1 cellular context compared by ENCODE assay signal in the genomic region with DNA sequence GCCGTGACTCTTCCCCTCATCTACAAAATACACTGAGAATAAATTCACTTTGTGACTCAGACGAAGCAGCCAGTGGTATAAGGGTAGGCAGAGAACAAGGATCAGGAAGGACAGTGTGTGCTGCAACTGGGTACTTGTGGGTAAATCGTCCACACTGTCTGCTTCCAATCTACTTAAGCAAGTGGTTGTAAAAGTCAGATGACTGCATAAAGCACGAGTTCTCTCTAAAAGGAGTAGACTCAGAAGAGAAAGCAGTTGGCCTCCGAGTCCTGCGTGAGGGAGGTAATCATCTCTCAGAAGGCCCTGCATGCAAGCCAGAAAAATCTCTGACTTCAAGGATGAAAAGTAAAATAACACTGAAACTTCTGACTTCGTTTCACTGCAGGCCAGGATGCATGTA.
TF ChIP-seq lines count a peak whose summit lies in the region.

No MANE protein-coding gene starts in this region.

TF ChIP-seq in HEK293, 187 proteins besides CTCF, POLR2A, EP300 and RAD21 (continued from another document):
- TF ChIP-seq, protein P1, sequence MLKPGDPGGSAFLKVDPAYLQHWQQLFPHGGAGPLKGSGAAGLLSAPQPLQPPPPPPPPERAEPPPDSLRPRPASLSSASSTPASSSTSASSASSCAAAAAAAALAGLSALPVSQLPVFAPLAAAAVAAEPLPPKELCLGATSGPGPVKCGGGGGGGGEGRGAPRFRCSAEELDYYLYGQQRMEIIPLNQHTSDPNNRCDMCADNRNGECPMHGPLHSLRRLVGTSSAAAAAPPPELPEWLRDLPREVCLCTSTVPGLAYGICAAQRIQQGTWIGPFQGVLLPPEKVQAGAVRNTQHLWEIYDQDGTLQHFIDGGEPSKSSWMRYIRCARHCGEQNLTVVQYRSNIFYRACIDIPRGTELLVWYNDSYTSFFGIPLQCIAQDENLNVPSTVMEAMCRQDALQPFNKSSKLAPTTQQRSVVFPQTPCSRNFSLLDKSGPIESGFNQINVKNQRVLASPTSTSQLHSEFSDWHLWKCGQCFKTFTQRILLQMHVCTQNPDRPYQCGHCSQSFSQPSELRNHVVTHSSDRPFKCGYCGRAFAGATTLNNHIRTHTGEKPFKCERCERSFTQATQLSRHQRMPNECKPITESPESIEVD (tag by site-specific recombination; IDR thresholded peaks at IDR 0.05): 0 out of 2 replicates have a peak, but pooled peaks have one; percentile 4
- TF ChIP-seq ZSCAN30 (tag by site-specific recombination; IDR thresholded peaks at IDR 0.05) (peak; percentile 34; the same call in 1 of the 2 replicates), ZNF394 (tag by site-specific recombination; IDR thresholded peaks at IDR 0.05; ENCODE audit: borderline replicate concordance) (peak; percentile 19; the same call in 1 of the 2 replicates), ZNF600 (tag by site-specific recombination; IDR thresholded peaks at IDR 0.05) (peak; percentile 94), ZBTB17 (tag by site-specific recombination; IDR thresholded peaks at IDR 0.05) (peak; percentile 93), ZNF146 (tag by site-specific recombination; IDR thresholded peaks at IDR 0.05) (0 out of 2 replicates have a peak, but pooled peaks have one; percentile 27)
- TF ChIP-seq, protein P2, sequence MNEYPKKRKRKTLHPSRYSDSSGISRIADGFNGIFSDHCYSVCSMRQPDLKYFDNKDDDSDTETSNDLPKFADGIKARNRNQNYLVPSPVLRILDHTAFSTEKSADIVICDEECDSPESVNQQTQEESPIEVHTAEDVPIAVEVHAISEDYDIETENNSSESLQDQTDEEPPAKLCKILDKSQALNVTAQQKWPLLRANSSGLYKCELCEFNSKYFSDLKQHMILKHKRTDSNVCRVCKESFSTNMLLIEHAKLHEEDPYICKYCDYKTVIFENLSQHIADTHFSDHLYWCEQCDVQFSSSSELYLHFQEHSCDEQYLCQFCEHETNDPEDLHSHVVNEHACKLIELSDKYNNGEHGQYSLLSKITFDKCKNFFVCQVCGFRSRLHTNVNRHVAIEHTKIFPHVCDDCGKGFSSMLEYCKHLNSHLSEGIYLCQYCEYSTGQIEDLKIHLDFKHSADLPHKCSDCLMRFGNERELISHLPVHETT (tag by site-specific recombination; IDR thresholded peaks at IDR 0.05): no peak
